ENCODE assay signal across 8 cellular contexts in the genomic region with DNA sequence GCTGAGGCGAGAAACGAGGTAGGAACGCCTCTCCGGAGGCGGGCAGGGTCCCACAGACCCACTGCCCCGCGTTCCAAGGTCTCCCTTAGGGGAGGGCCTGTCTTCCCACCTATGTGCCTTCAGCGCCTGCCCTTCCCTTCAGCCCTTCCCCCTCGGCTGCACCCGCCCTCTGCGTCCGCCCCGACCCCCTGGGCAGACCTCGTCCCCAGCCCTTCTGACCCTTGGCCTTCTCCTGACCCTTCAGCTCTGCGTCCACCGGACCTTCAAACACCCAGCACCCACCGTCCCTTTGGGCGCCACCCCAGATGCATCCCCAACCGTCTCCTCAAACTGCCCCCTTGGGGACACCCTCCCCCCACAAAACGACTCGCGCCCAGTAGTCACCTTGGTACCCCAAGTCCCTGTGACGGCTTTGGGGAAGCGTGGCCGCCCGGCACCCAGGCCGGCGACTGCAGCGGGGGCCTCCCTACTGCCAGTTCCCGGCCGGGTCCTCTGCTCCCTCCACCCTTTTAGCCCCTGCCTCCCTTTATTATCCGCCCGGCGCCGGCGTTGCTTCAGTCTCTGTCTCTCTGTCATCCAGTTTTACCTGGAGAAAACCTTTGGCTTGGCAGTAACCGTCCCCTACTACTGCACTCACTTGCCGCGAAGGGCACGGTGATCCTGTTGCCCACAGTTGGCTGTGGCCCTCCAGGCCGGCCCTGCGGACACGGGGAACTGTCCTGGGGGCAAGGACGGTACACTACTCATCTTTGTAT. TPM values are rescaled to one million over a fixed set of nuclear protein-coding genes. Genes with fewer than 3 reads are reported as not detected.
DNase-seq lines count a peak whose midpoint lies in the region; ATAC-seq, FAIRE-seq and TF ChIP-seq lines count a peak whose summit lies in the region.

No MANE protein-coding gene starts in this region.

- H3K4me2 ChIP-seq in MM.1S (ENCODE audit: low read depth, low read length), result peak overlapping the region; percentile 63

- peak; percentile 58 for ATAC-seq in left lung

- H3K79me2 ChIP-seq in MM.1S (ENCODE audit: low read length), result no peaks in the 10 kb centered on the region; the same call in 1 of the 2 replicates

- H3K4me3 ChIP-seq in MM.1S (ENCODE audit: low read length) (peak overlapping the region; percentile 57), left lung (peak overlapping the region; percentile 68 to 83), stomach smooth muscle (ENCODE audit: low read length in 2 of 2) (peak overlapping the region; percentile 86 to 95)

- FAIRE-seq in RCC 7860 (lab: Jason Lieb, UNC), result no peak

- no peak for TF ChIP-seq CTCF in MM.1S (IDR thresholded peaks at IDR 0.05; ENCODE audit: low read length)
- no peak for TF ChIP-seq CTCF in left lung (IDR thresholded peaks at IDR 0.05)
- TF ChIP-seq CTCF in GM13976 (IDR thresholded peaks at IDR 0.05; ENCODE audit: borderline replicate concordance, control extremely low read depth, extremely low read depth, insufficient read depth, missing control alignments), result no peak

- H3K36me3 ChIP-seq in MM.1S (replicated peaks; ENCODE audit: insufficient read depth, low read length) (no peaks in the 10 kb centered on the region), left lung (no peaks in the 10 kb centered on the region), stomach smooth muscle (ENCODE audit: control insufficient read depth in 2 of 2, insufficient read depth in 2 of 2, low read length in 2 of 2) (no peaks in the 10 kb centered on the region)

- no peak overlapping the region for H3K27ac ChIP-seq in MM.1S (ENCODE audit: low read length)
- H3K27ac ChIP-seq in left lung, result peak overlapping the region; percentile 90 to 94
- H3K27ac ChIP-seq in stomach smooth muscle (ENCODE audit: low read length), result peak overlapping the region; percentile 93

- H3K9ac ChIP-seq in MM.1S (ENCODE audit: low read length), result peak overlapping the region; percentile 45; the same call in 1 of the 2 replicates
- peak overlapping the region; percentile 90 for H3K9ac ChIP-seq in stomach smooth muscle (ENCODE audit: low read length in 2 of 2)

- H3K27me3 ChIP-seq in MM.1S (replicated peaks; ENCODE audit: insufficient read depth, low read length) (no peaks in the 10 kb centered on the region), left lung (no peaks in the 10 kb centered on the region), stomach smooth muscle (ENCODE audit: control insufficient read depth in 1 of 2, insufficient read depth in 2 of 2, low read length in 2 of 2) (no peaks in the 10 kb centered on the region)

- H3F3A ChIP-seq in MM.1S (ENCODE audit: insufficient read depth, low read length), result peaks cover 9% of the 10 kb centered on the region; the same call in 1 of the 2 replicates

- H2AFZ ChIP-seq in MM.1S (ENCODE audit: low read length), result peak overlapping the region; percentile 71

- H3K9me2 ChIP-seq in MM.1S (replicated peaks; ENCODE audit: insufficient read depth, low read length), result no peaks in the 10 kb centered on the region

- H4K20me1 ChIP-seq in MM.1S (ENCODE audit: insufficient read depth, low read length), result no peaks in the 10 kb centered on the region

- in situ Hi-C loops in G401 (cut with HindIII; ENCODE audit: low sequenced_read_pairs) (no loop called here), GM13976 (cut with MboI; ENCODE audit: low sequenced_read_pairs, unreplicated experiment) (no loop called here)

- H3K4me1 ChIP-seq in MM.1S (ENCODE audit: low read length), result no peaks in the 10 kb centered on the region; the same call in 1 of the 2 replicates
- H3K4me1 ChIP-seq in left lung, result peaks cover 8 to 26% of the 10 kb centered on the region in 2 donors
- peaks cover 22% of the 10 kb centered on the region for H3K4me1 ChIP-seq in stomach smooth muscle (ENCODE audit: control insufficient read depth, insufficient read depth, low read length)

- peak; percentile 64 for DNase-seq in G401 (ENCODE audit: low spot score)
- no peak for DNase-seq in MM.1S
- DNase-seq in cerebellar cortex (ENCODE audit: low spot score), result peak; percentile 62
- DNase-seq in left lung, result peak; percentile 35 to 87
- DNase-seq in activated effector memory CD4-positive, alpha-beta T cell treated with Interleukin-2 at 50 U/mL for 16 hours, result no peak
- no peak for DNase-seq in RCC 7860 (ENCODE audit: low spot score)
- no peak for DNase-seq in GM13976 (ENCODE audit: low spot score)

- intact Hi-C loops in left lung (cut with DNase I), result loop anchor here in 1 of 2 donors (5.0 kb wide), 1 partner anchor 62 kb away; no protein-coding TSS in a partner anchor

- H3K9me3 ChIP-seq in MM.1S (replicated peaks; ENCODE audit: insufficient read depth, low read length) (no peaks in the 10 kb centered on the region), left lung (no peaks in the 10 kb centered on the region), stomach smooth muscle (ENCODE audit: control insufficient read depth in 2 of 2, low read length in 2 of 2) (no peaks in the 10 kb centered on the region)

RNA-seq across cellular contexts. Expression of gene RUSC2, which starts 0.4 kb away (rescaled TPM):
- total RNA-seq in G401 (2014; rRNA removed; shearing (Covaris generic)), result 18.6 and 19.1 TPM in 2 replicates
- 10 to 100 TPM; 28.2 to 32.2 TPM for total RNA-seq in left lung

Comparison
In these comparisons a context has a peak if more than half of its experiments do, and no peak if none do; other contexts are left out.
1. DNase-seq: peak in G401 (single experiment), cerebellar cortex (single experiment) and left lung (2 of 2); none in MM.1S (single experiment), activated effector memory CD4-positive, alpha-beta T cell treated with Interleukin-2 at 50 U/mL for 16 hours (single experiment), RCC 7860 (single experiment) and GM13976 (single experiment).
2. Peak in every context shown above with its lines, with median percentiles within 50 percentile points of each other: H3K4me3 ChIP-seq.